In the genomic region with DNA sequence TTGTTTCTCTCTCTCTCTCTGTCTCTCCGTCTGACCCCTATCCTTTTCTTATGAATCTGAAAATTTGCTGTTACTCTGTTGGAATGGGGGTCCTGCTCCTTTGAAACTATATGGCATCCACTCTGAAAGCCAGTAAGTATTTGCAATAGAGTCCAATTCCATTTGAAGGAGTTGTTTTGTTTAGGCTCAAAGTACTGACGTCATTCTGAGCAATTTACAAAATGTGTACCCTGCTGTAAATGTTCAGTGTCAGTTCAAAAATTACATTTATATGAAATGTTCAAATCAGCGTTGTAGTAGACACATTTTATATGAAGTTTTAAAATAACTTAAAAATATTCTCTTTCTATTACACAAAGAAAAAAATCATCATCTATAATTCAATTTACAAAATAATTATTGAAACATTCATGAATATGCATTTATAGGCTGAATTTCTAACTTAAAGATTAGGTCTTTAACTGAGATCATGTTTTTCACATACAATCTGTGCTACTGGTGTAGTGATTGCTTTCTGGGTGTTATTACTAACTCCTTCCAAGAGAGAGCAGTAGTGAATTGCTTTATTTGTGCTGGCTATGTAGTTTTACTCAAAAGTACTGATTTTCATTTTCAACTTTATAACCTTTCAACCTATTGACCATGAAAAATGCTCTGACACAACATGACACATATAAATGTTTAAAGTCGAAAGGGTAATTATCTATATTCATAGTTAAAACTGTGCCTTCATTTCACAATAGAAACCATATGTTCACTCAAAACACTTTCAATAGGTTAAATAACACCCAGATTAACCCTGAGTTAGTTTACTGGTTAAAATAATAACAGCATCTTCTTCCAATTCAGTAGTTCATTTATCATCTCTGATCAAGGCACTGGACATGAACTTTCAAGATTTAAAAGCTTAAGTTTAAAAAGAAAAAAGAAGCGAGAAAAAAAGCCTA, we compare ENCODE assay signal across 8 cellular contexts.
DNase-seq lines count a peak whose midpoint lies in the region; ATAC-seq, FAIRE-seq and TF ChIP-seq lines count a peak whose summit lies in the region.

No MANE protein-coding gene starts in this region.

- FAIRE-seq in GM18507 (lab: Jason Lieb, UNC), result peak; percentile 58

- peak; percentile 71 for TF ChIP-seq CTCF in AG04450 (IDR thresholded peaks at IDR 0.05; ENCODE audit: low read depth, low read length)

- no peak overlapping the region for H3K27ac ChIP-seq in AG04450 (ENCODE audit: low read depth, low read length)

- DNase-seq in AG04450 (ENCODE audit: low read depth, low spot score) (peak; percentile 7), GM18507 (ENCODE audit: extremely low spot score, insufficient read length, low read depth) (no peak), SW480 (ENCODE audit: low spot score) (peak; percentile 2), left kidney (ENCODE audit: low read depth, low spot score) (peak; percentile 56)
- DNase-seq in activated CD4-positive, alpha-beta T cell treated with anti-CD3 and anti-CD28 coated beads for 36 hours, result no peak
- DNase-seq in activated naive CD4-positive, alpha-beta T cell treated with anti-CD3 and anti-CD28 coated beads, Interleukin-2, amount 10 ng/mL, durations not matched to agents 7 days and 5 days, result no peak

- H3K4me3 ChIP-seq in AG04450 (ENCODE audit: low read depth, low read length), result no peak overlapping the region

- CTCF ChIA-PET in AG04450 (lab: Charles Lee), result interaction anchor here (0.6 to 2.6 kb wide), 10 partner anchors 64 to 420 kb away, joined by 3 to 17 read pairs (median 4); no protein-coding TSS in a partner anchor
- CTCF ChIA-PET in activated CD4-positive, alpha-beta T cell treated with anti-CD3 and anti-CD28 coated beads for 36 hours (lab: Charles Lee), result no interaction called here
- CTCF ChIA-PET in activated naive CD4-positive, alpha-beta T cell treated with anti-CD3 and anti-CD28 coated beads, Interleukin-2, amount 10 ng/mL, durations not matched to agents 7 days and 5 days (lab: Charles Lee), result no interaction called here

- H3K9me3 ChIP-seq in AG04450 (ENCODE audit: control insufficient read depth, insufficient read depth, low read length), result no peaks in the 10 kb centered on the region

- no peaks in the 10 kb centered on the region for H3K9me3 Mint-ChIP-seq in activated CD4-positive, alpha-beta T cell treated with anti-CD3 and anti-CD28 coated beads for 36 hours (ENCODE audit: low read depth)
- H3K9me3 Mint-ChIP-seq in activated naive CD4-positive, alpha-beta T cell treated with anti-CD3 and anti-CD28 coated beads, Interleukin-2, amount 10 ng/mL, durations not matched to agents 7 days and 5 days, result no peaks in the 10 kb centered on the region

- no peaks in the 10 kb centered on the region for H3K27me3 Mint-ChIP-seq in activated CD4-positive, alpha-beta T cell treated with anti-CD3 and anti-CD28 coated beads for 36 hours
- H3K27me3 Mint-ChIP-seq in activated naive CD4-positive, alpha-beta T cell treated with anti-CD3 and anti-CD28 coated beads, Interleukin-2, amount 10 ng/mL, durations not matched to agents 7 days and 5 days, result no peaks in the 10 kb centered on the region

- H3K4me1 Mint-ChIP-seq in activated CD4-positive, alpha-beta T cell treated with anti-CD3 and anti-CD28 coated beads for 36 hours, result no peaks in the 10 kb centered on the region
- H3K4me1 Mint-ChIP-seq in activated naive CD4-positive, alpha-beta T cell treated with anti-CD3 and anti-CD28 coated beads, Interleukin-2, amount 10 ng/mL, durations not matched to agents 7 days and 5 days, result no peaks in the 10 kb centered on the region

- POLR2A ChIA-PET in AG04450 (lab: Yijun Ruan, JAX), result no interaction called here
- POLR2A ChIA-PET in activated CD4-positive, alpha-beta T cell treated with anti-CD3 and anti-CD28 coated beads for 36 hours (lab: Charles Lee), result no interaction called here

- no peaks in the 10 kb centered on the region for H3K36me3 Mint-ChIP-seq in activated CD4-positive, alpha-beta T cell treated with anti-CD3 and anti-CD28 coated beads for 36 hours (ENCODE audit: low read depth)
- H3K36me3 Mint-ChIP-seq in activated naive CD4-positive, alpha-beta T cell treated with anti-CD3 and anti-CD28 coated beads, Interleukin-2, amount 10 ng/mL, durations not matched to agents 7 days and 5 days, result no peaks in the 10 kb centered on the region

- intact Hi-C loops in activated CD4-positive, alpha-beta T cell treated with anti-CD3 and anti-CD28 coated beads for 36 hours (cut with DNase I, micrococcal nuclease), result no loop called here

- H3K4me3 Mint-ChIP-seq in activated CD4-positive, alpha-beta T cell treated with anti-CD3 and anti-CD28 coated beads for 36 hours, result no peak overlapping the region
- no peak overlapping the region for H3K4me3 Mint-ChIP-seq in activated naive CD4-positive, alpha-beta T cell treated with anti-CD3 and anti-CD28 coated beads, Interleukin-2, amount 10 ng/mL, durations not matched to agents 7 days and 5 days

- H3K27ac Mint-ChIP-seq in activated CD4-positive, alpha-beta T cell treated with anti-CD3 and anti-CD28 coated beads for 36 hours, result no peak overlapping the region
- no peak overlapping the region for H3K27ac Mint-ChIP-seq in activated naive CD4-positive, alpha-beta T cell treated with anti-CD3 and anti-CD28 coated beads, Interleukin-2, amount 10 ng/mL, durations not matched to agents 7 days and 5 days

- no peaks in the 10 kb centered on the region for H3K27me3 ChIP-seq in AG04450 (ENCODE audit: control insufficient read depth, insufficient read depth, low read length)

- ATAC-seq in HG03280 (IDR thresholded peaks at IDR 0.05; ENCODE audit: unreplicated experiment) (peak; percentile 68), GM21423 (IDR thresholded peaks at IDR 0.05; ENCODE audit: unreplicated experiment) (no peak)
- ATAC-seq in activated CD4-positive, alpha-beta T cell treated with anti-CD3 and anti-CD28 coated beads for 36 hours, result no peak

Comparison
In these comparisons a context has a peak if more than half of its experiments do, and no peak if none do; other contexts are left out.
1. DNase-seq: peak in AG04450 (single experiment), SW480 (single experiment) and left kidney (single experiment); none in GM18507 (single experiment), activated CD4-positive, alpha-beta T cell treated with anti-CD3 and anti-CD28 coated beads for 36 hours (single experiment) and activated naive CD4-positive, alpha-beta T cell treated with anti-CD3 and anti-CD28 coated beads, Interleukin-2, amount 10 ng/mL, durations not matched to agents 7 days and 5 days (single experiment).